Comparison of ENCODE assay signal across 24 cellular contexts in genomic region chr11:117668291-117668690, GRCh38.
DNase-seq lines count a peak whose midpoint lies in the region; ATAC-seq, FAIRE-seq and TF ChIP-seq lines count a peak whose summit lies in the region.
"Had no signal": no experiment of that assay in that cellular context is flagged by ENCODE, and none has a peak within 500 bp of the region (broad histone marks: within the 10 kb centered on the region; RNA-seq: fewer than 3 reads in every experiment).

No MANE protein-coding gene starts in this region.

- no peaks in the 10 kb centered on the region for H3K9me3 ChIP-seq in H1 (ENCODE audit: insufficient read depth in 2 of 2, low read depth in 1 of 2, low read length in 1 of 2)
- H3K9me3 ChIP-seq: ovary, sigmoid colon, tibial nerve had no signal

- no peak overlapping the region for H4K8ac ChIP-seq in H1 (ENCODE audit: extremely low read depth, insufficient read depth, low read length)

- H3K79me1 ChIP-seq in H1 (ENCODE audit: low read depth, low read length), result no peaks in the 10 kb centered on the region

- DNase-seq in LNCaP clone FGC (ENCODE audit: low read depth), result peak; percentile 65
- DNase-seq in NCI-H2081 treated with DMSO at 0.1 percent for 48 hours (lab: John Stamatoyannopoulos, UW), result peak; percentile 89
- peak; percentile 97 for DNase-seq in NCI-H69 (lab: John Stamatoyannopoulos, UW)
- DNase-seq in H1 (ENCODE audit: low read depth in 1 of 2, low spot score in 2 of 2), result no peak
- DNase-seq in lower leg skin (ENCODE audit: low spot score in 2 of 2), result no peak
- DNase-seq in SK-N-DZ (ENCODE audit: low spot score), result no peak
- DNase-seq: activated CD4-positive, alpha-beta T cell treated with anti-CD3 and anti-CD28 coated beads for 4 hours; activated CD8-positive, alpha-beta memory T cell treated with anti-CD3 and anti-CD28 coated beads, Interleukin-2, amount 10 ng/mL, durations not matched to agents 7 days and 5 days; activated naive CD8-positive, alpha-beta T cell treated with anti-CD3 and anti-CD28 coated beads for 36 hours; brain microvascular endothelial cell; CD4-positive, alpha-beta T cell; dermis blood vessel endothelial cell; foreskin melanocyte; Karpas-422; mammary epithelial cell; NCI-H1436 treated with DMSO at 0.1 percent for 48 hours; ovary; sigmoid colon; stimulated activated naive B cell treated with anti-CD40 and anti-IgM and Interleukin-4, amounts not matched to agents 10 μg/mL and 1 μg/mL and 100 μg/mL, for 72 hours had no signal

- no peak overlapping the region for H2BK5ac ChIP-seq in H1 (ENCODE audit: low read depth, low read length)

- no peak overlapping the region for H3K14ac ChIP-seq in H1 (ENCODE audit: insufficient read length)

- H3K4ac ChIP-seq in H1 (replicated peaks; ENCODE audit: insufficient read length, low read depth, low read length), result no peak overlapping the region

- no peak overlapping the region for H3K9ac ChIP-seq in H1 (replicated peaks in 1 of 4; ENCODE audit: extremely low read depth in 1 of 4, low read depth in 3 of 4, low read length in 3 of 4)

- no peaks in the 10 kb centered on the region for H3K23me2 ChIP-seq in H1 (ENCODE audit: low read depth, low read length)

- H3K27ac ChIP-seq in H1 (ENCODE audit: low read depth, low read length), result no peak overlapping the region
- H3K27ac ChIP-seq: brain microvascular endothelial cell, ovary, sigmoid colon, tibial nerve had no signal

- H4K5ac ChIP-seq in H1 (ENCODE audit: insufficient read length, low read depth, low read length), result no peak overlapping the region

- intact Hi-C loops in lower leg skin (cut with DNase I; ENCODE audit: low total_unique reads), result no loop called here

- H4K20me1 ChIP-seq in H1 (replicated peaks in 1 of 2; ENCODE audit: control insufficient read depth in 1 of 2, insufficient read depth in 2 of 2, low read length in 2 of 2), result peaks cover 0 to 2% of the 10 kb centered on the region in 2 experiments

- H3K4me1 ChIP-seq in H1 (replicated peaks in 1 of 4; ENCODE audit: control insufficient read depth in 3 of 4, insufficient read depth in 4 of 4, low read length in 3 of 4), result peaks cover 10 to 24% (median 15%) of the 10 kb centered on the region in 4 experiments

- H3K56ac ChIP-seq in H1 (replicated peaks; ENCODE audit: insufficient read length, low read depth, low read length), result no peak overlapping the region

- no peak overlapping the region for H2BK120ac ChIP-seq in H1 (replicated peaks; ENCODE audit: low read depth, low read length)

- WGBS in H1 (ENCODE audit: extremely low coverage in 1 of 2, insufficient coverage in 1 of 2, insufficient read length in 1 of 2, insufficient replicate concordance in 2 of 2, low coverage in 1 of 2, low lambda C conversion rate in 2 of 2, missing lambda C conversion rate in 1 of 2), 2 experiments, result 92% methylated on average over 5 of the region's 5 CpGs; no CpG with 5 or more reads in 1 of the 2 experiments
- 39 to 60% methylated on average over 5 of the region's 5 CpGs for WGBS in lower leg skin, 2 donors

- no peak for TF ChIP-seq POLR2A in H1 (IDR thresholded peaks at IDR 0.05; ENCODE audit: control extremely low read depth in 1 of 2, low read depth in 2 of 2, low read length in 2 of 2)
- TF ChIP-seq POLR2A in lower leg skin (IDR thresholded peaks at IDR 0.05), result no peak

- H4K91ac ChIP-seq in H1 (replicated peaks; ENCODE audit: insufficient read length, low read length), result no peak overlapping the region

- H2AK5ac ChIP-seq in H1 (ENCODE audit: low read depth, low read length), result no peak overlapping the region

- H3K36me3 ChIP-seq in H1 (ENCODE audit: control insufficient read depth in 2 of 4, insufficient read depth in 4 of 4, low read length in 3 of 4), result no peaks in the 10 kb centered on the region
- H3K36me3 ChIP-seq: brain microvascular endothelial cell, ovary, sigmoid colon, tibial nerve had no signal

- H2BK20ac ChIP-seq in H1 (ENCODE audit: low read length), result no peak overlapping the region

- TF ChIP-seq EP300 in H1 (IDR thresholded peaks at IDR 0.05; ENCODE audit: borderline replicate concordance in 1 of 2, low read depth in 2 of 2, low read length in 2 of 2), result no peak

- ATAC-seq in HG03139 (IDR thresholded peaks at IDR 0.05; ENCODE audit: unreplicated experiment) (no peak), HG03565 (IDR thresholded peaks at IDR 0.05; ENCODE audit: unreplicated experiment) (no peak)
- ATAC-seq: activated CD8-positive, alpha-beta memory T cell treated with anti-CD3 and anti-CD28 coated beads, Interleukin-2, amount 10 ng/mL, durations not matched to agents 7 days and 5 days; stimulated activated naive B cell treated with anti-CD40 and anti-IgM and Interleukin-4, amounts not matched to agents 10 μg/mL and 1 μg/mL and 100 μg/mL, for 72 hours had no signal

- CTCF ChIA-PET in H1 (lab: Charles Lee; ENCODE audit: partially characterized antibody), result interaction anchor here (2.4 kb wide), 1 partner anchor 11 kb away, joined by 7 read pairs; no protein-coding TSS in a partner anchor

- no peaks in the 10 kb centered on the region for H3K79me2 ChIP-seq in H1 (ENCODE audit: control insufficient read depth in 1 of 2, insufficient read depth in 2 of 2, low read length in 2 of 2)

- POLR2A ChIA-PET in H1 (lab: Charles Lee; ENCODE audit: partially characterized antibody), result no interaction called here

- no peak overlapping the region for H3K23ac ChIP-seq in H1 (ENCODE audit: insufficient read length)

- H3K18ac ChIP-seq in H1 (ENCODE audit: extremely low read depth, low read length), result no peak overlapping the region

- H2AFZ ChIP-seq in H1 (ENCODE audit: low read length), result no peak overlapping the region

- no peak for TF ChIP-seq RAD21 in H1 (IDR thresholded peaks at IDR 0.05 in 1 of 2, conservative IDR thresholded peaks at IDR 0.05 in 1 of 2; ENCODE audit: low read depth in 2 of 2, low read length in 2 of 2)

- H3K27me3 ChIP-seq in H1 (replicated peaks in 1 of 4; ENCODE audit: control insufficient read depth in 3 of 4, extremely low read depth in 1 of 4, insufficient read depth in 3 of 4, low read length in 3 of 4), result no peaks in the 10 kb centered on the region; a peak in 1 of 7 replicates
- H3K27me3 ChIP-seq: brain microvascular endothelial cell, ovary, sigmoid colon, tibial nerve had no signal

- no peak overlapping the region for H3K4me2 ChIP-seq in H1 (ENCODE audit: insufficient read depth in 1 of 2, low read depth in 2 of 2, low read length in 2 of 2)

- FAIRE-seq in H1 (lab: Jason Lieb, UNC), result no peak
- FAIRE-seq: keratinocyte, TTC549 had no signal

- no peak overlapping the region for H2BK15ac ChIP-seq in H1 (ENCODE audit: low read length)

- peak overlapping the region; percentile 13; the same call in 1 of the 2 replicates for H2BK12ac ChIP-seq in H1 (ENCODE audit: low read depth, low read length)

- H3K4me3 ChIP-seq in LNCaP clone FGC (ENCODE audit: low read depth, low read length), result no peak overlapping the region
- H3K4me3 ChIP-seq in H1 (ENCODE audit: extremely low read depth in 1 of 4, insufficient read depth in 2 of 4, low read depth in 3 of 4, low read length in 4 of 4), result no peak overlapping the region
- H3K4me3 ChIP-seq in lower leg skin (ENCODE audit: low read depth, poor library complexity, severe bottlenecking), result no peak overlapping the region
- H3K4me3 ChIP-seq: ovary, sigmoid colon, tibial nerve had no signal

- TF ChIP-seq CTCF in LNCaP clone FGC (IDR thresholded peaks at IDR 0.05; ENCODE audit: control insufficient read depth, extremely low read depth, insufficient read depth) (no peak), H1 (IDR thresholded peaks at IDR 0.05; ENCODE audit: control extremely low read depth in 1 of 3, insufficient read depth in 1 of 3, low read depth in 1 of 3, low read length in 3 of 3) (no peak), lower leg skin (IDR thresholded peaks at IDR 0.05) (no peak)

TF ChIP-seq in H1, 55 proteins besides CTCF, POLR2A, EP300 and RAD21:
- TF ChIP-seq HDAC6 (IDR thresholded peaks at IDR 0.05; ENCODE audit: low read depth, low read length), result no peak
- no peak for TF ChIP-seq MAFK (IDR thresholded peaks at IDR 0.05; ENCODE audit: low read depth, low read length)
- no peak for TF ChIP-seq CBX5 (IDR thresholded peaks at IDR 0.05; ENCODE audit: low read depth, low read length)
- no peak for TF ChIP-seq PHF8 (conservative IDR thresholded peaks at IDR 0.05; ENCODE audit: low read depth, low read length)
- TF ChIP-seq GTF2F1 (IDR thresholded peaks at IDR 0.05; ENCODE audit: borderline replicate concordance, low read depth, low read length), result no peak
- TF ChIP-seq TCF12 (IDR thresholded peaks at IDR 0.05; ENCODE audit: low read depth, low read length), result no peak
- TF ChIP-seq JUND (IDR thresholded peaks at IDR 0.05; ENCODE audit: low read length), result no peak
- no peak for TF ChIP-seq SRF (IDR thresholded peaks at IDR 0.05; ENCODE audit: low read depth, low read length)
- no peak for TF ChIP-seq CTBP2 (IDR thresholded peaks at IDR 0.05; ENCODE audit: borderline replicate concordance, insufficient read depth, insufficient read length, low read length)

Comparison
In these comparisons a context has a peak if more than half of its experiments do, and no peak if none do; other contexts are left out.
1. DNase-seq: peak in LNCaP clone FGC (single experiment), NCI-H2081 treated with DMSO at 0.1 percent for 48 hours (single experiment) and NCI-H69 (single experiment); none in H1 (0 of 2), lower leg skin (0 of 2) and SK-N-DZ (single experiment).